ENCODE assay signal across 8 cellular contexts in the genomic region with DNA sequence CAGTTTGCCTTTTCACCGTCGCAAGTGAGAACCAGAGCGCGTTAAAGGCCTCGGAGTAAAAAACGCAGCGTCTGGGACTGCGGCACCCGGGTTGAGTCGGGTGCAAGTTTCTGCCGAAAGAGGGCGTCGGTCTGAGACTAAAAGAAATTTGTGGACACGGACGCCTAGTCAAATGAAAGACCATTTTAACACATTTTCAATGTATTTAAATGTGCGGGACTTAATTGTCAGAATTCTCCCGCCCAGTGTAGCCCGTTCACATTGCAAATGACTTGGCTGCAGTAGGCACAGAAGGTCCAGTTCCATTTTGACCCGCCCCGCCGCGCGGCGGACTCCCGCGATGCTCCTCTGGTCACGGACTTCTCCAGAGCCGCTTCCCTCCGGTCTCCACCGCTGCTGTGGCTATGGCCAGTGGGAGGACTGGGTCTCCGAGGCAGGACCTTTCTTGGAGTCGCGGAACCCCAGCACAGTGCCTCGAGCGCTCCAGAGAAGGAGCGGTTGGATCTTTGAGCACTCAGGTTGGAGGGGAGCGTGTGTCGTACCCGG. TPM values are rescaled to one million over a fixed set of nuclear protein-coding genes. Genes with fewer than 3 reads are reported as not detected.
DNase-seq lines count a peak whose midpoint lies in the region; ATAC-seq, FAIRE-seq and TF ChIP-seq lines count a peak whose summit lies in the region.

No MANE protein-coding gene starts in this region.

- H3K27me3 ChIP-seq in H7 (ENCODE audit: control insufficient read depth, insufficient read depth, low read length): peaks cover 66% of the 10 kb centered on the region

- peaks cover 19% of the 10 kb centered on the region for H3K27me3 Mint-ChIP-seq in memory B cell

- DNase-seq in EL: peak; percentile 89
- peak; percentile 75 for DNase-seq in H7
- DNase-seq in NCI-H2081 (lab: John Stamatoyannopoulos, UW): peak; percentile 66 to 71
- peak in 1 of 2 donors; percentile 11 for DNase-seq in memory B cell (ENCODE audit: low spot score in 2 of 2)
- peak; percentile 20 for DNase-seq in stimulated activated CD8-positive, alpha-beta memory T cell treated with anti-CD3 and anti-CD28 coated beads, Interleukin-4, amount 100 ng/mL, for 24 hours (ENCODE audit: low read depth)
- no peak for DNase-seq in NCI-H1436 treated with DMSO at 0.1 percent for 48 hours (lab: John Stamatoyannopoulos, UW)

- peaks cover 15% of the 10 kb centered on the region for H3K4me1 Mint-ChIP-seq in memory B cell

- H3K4me3 ChIP-seq in H7 (ENCODE audit: insufficient read depth, low read depth, low read length): peak overlapping the region; percentile 45
- peak overlapping the region; percentile 69 for H3K4me3 ChIP-seq in WI38 (ENCODE audit: low read depth, low read length)

- H3K4me3 Mint-ChIP-seq in memory B cell: peak overlapping the region; percentile 72

- no peak overlapping the region for H3K27ac Mint-ChIP-seq in memory B cell

- no peaks in the 10 kb centered on the region for H3K9me3 Mint-ChIP-seq in memory B cell

- peaks cover 1% of the 10 kb centered on the region for H3K36me3 Mint-ChIP-seq in memory B cell

- TF ChIP-seq CTCF in WI38 (IDR thresholded peaks at IDR 0.05; ENCODE audit: low read depth, low read length): peak; percentile 69

- peak; percentile 12 for FAIRE-seq in endometrium (lab: Jason Lieb, UNC)

- no peaks in the 10 kb centered on the region for H3K36me3 ChIP-seq in H7 (replicated peaks; ENCODE audit: control insufficient read depth, insufficient read depth, low read length)

- no peak for ATAC-seq in memory B cell (ENCODE audit: low read depth)

RNA-seq across cellular contexts. Expression of a gene that starts 1.3 kb away (rescaled TPM):
- total RNA-seq in H7 (2014; rRNA removed; shearing (Covaris generic)): 0.04 and 0.07 TPM in 2 replicates
